11 cellular contexts compared by ENCODE assay signal in the genomic region with DNA sequence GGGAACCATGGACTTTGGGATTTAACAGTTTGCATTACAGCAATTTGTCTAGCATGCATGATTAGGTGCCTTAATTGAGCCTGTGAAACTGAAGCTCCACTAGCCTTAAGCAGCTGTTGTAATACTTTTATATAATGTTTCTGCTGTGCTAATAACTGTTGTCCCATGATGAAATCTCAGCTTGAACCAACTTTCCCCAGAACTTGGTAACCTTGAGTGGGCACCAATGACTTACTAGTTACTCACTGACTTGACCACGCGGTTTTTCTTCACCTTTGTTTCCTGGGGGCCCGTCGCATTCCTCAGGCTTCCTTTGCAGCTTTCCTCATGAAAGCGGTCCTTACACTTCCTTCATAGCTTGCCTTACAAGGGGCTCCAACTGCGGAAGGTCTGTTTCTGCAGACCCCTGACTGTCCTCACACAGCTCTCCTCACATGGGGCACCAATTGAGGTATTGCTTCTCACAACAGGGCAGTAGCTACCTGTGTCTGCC. TPM values are rescaled to one million over a fixed set of nuclear protein-coding genes. Genes with fewer than 3 reads are reported as not detected.
DNase-seq lines count a peak whose midpoint lies in the region; ATAC-seq and TF ChIP-seq lines count a peak whose summit lies in the region.
"Had no signal": no experiment of that assay in that cellular context is flagged by ENCODE, and none has a peak within 500 bp of the region (broad histone marks: within the 10 kb centered on the region; RNA-seq: fewer than 3 reads in every experiment).

No MANE protein-coding gene starts in this region.

- no peaks in the 10 kb centered on the region for H3K36me3 Mint-ChIP-seq in progenitor cell of endocrine pancreas (ENCODE audit: insufficient read depth)

- no peaks in the 10 kb centered on the region for H3K27me3 Mint-ChIP-seq in progenitor cell of endocrine pancreas

- TF ChIP-seq CTCF in VCaP (conservative IDR thresholded peaks at IDR 0.05) (no peak), progenitor cell of endocrine pancreas (IDR thresholded peaks at IDR 0.05; ENCODE audit: unreplicated experiment) (no peak)

- H3K4me3 ChIP-seq in iPS-11a (ENCODE audit: low read depth, low read length): peak overlapping the region; percentile 60

- H3K9me3 Mint-ChIP-seq in progenitor cell of endocrine pancreas (ENCODE audit: low read depth): no peaks in the 10 kb centered on the region

- peak overlapping the region; percentile 98 for H3K27ac Mint-ChIP-seq in progenitor cell of endocrine pancreas

- peak; percentile 42 for DNase-seq in ELR (ENCODE audit: low read depth)
- no peak for DNase-seq in progenitor cell of endocrine pancreas (ENCODE audit: low spot score, unreplicated experiment)
- DNase-seq in NCI-H446 (lab: John Stamatoyannopoulos, UW): no peak
- DNase-seq: SW 1271 had no signal

- H3K27ac ChIP-seq in VCaP: peak overlapping the region; percentile 96

- H3K4me1 Mint-ChIP-seq in progenitor cell of endocrine pancreas (ENCODE audit: low read depth): peaks cover 57% of the 10 kb centered on the region

- H3K4me3 Mint-ChIP-seq in progenitor cell of endocrine pancreas (ENCODE audit: low read depth): peak overlapping the region; percentile 84

- ATAC-seq in HG03108 (IDR thresholded peaks at IDR 0.05; ENCODE audit: unreplicated experiment) (no peak), HG02798 (IDR thresholded peaks at IDR 0.05; ENCODE audit: poor library complexity, unreplicated experiment) (no peak), HG03196 (IDR thresholded peaks at IDR 0.05; ENCODE audit: unreplicated experiment) (no peak)

RNA-seq across cellular contexts. Expression of a gene that starts 11.2 kb away (rescaled TPM):
- total RNA-seq in progenitor cell of endocrine pancreas: 23.6 and 25.3 TPM in 2 replicates
- total RNA-seq: cardiac septum, lung microvascular endothelial cell had no signal
